Comparison of ENCODE assay signal across 12 cellular contexts in genomic region chr11:83161610-83162199, GRCh38. TPM values are rescaled to one million over a fixed set of nuclear protein-coding genes. Genes with fewer than 3 reads are reported as not detected.
A peak's percentile ranks its signal among the peaks of the same experiment; 100 is the strongest.
DNase-seq lines count a peak whose midpoint lies in the region; ATAC-seq, FAIRE-seq and TF ChIP-seq lines count a peak whose summit lies in the region.
"Had no signal": no experiment of that assay in that cellular context is flagged by ENCODE, and none has a peak within 500 bp of the region (broad histone marks: within the 10 kb centered on the region; RNA-seq: fewer than 3 reads in every experiment).

No MANE protein-coding gene starts in this region.

- H3K4me3 Mint-ChIP-seq in T-helper 1 cell treated with Interleukin-12 subunit alpha and Interleukin-12 subunit beta and Interleukin-4 antibody, amounts not matched to agents 30 μg/mL and 1 μg/mL, for 36 hours: peak overlapping the region; percentile 64

- peaks cover 54% of the 10 kb centered on the region for H4K20me1 ChIP-seq in SU-DHL-6 (ENCODE audit: low read depth, low read length)
- peaks cover 13% of the 10 kb centered on the region for H4K20me1 ChIP-seq in endothelial cell of umbilical vein (replicated peaks; ENCODE audit: control insufficient read depth, extremely low read depth, insufficient read depth, low read length)

- peak overlapping the region; percentile 67 for H3K27ac Mint-ChIP-seq in T-helper 1 cell treated with Interleukin-12 subunit alpha and Interleukin-12 subunit beta and Interleukin-4 antibody, amounts not matched to agents 30 μg/mL and 1 μg/mL, for 36 hours

- H3K79me2 ChIP-seq in SU-DHL-6 (ENCODE audit: insufficient read depth, low read length) (peaks cover 98% of the 10 kb centered on the region), endothelial cell of umbilical vein (ENCODE audit: control insufficient read depth, insufficient read depth, low read length) (peaks cover 91% of the 10 kb centered on the region)

- peaks cover 61% of the 10 kb centered on the region for H3K36me3 Mint-ChIP-seq in T-helper 1 cell treated with Interleukin-12 subunit alpha and Interleukin-12 subunit beta and Interleukin-4 antibody, amounts not matched to agents 30 μg/mL and 1 μg/mL, for 36 hours (ENCODE audit: low read depth)

- intact Hi-C loops in endothelial cell of umbilical vein (cut with micrococcal nuclease) (no loop called here), left cardiac atrium (cut with DNase I) (loop anchor here in 1 of 2 donors (10.0 kb wide), 1 partner anchor 257 kb away; the partner anchor contains the start of genes DDIAS and PRCP)

- peak overlapping the region; percentile 92 for H3K4me2 ChIP-seq in SU-DHL-6 (ENCODE audit: low read depth, low read length, poor library complexity, severe bottlenecking)
- peak overlapping the region; percentile 100 for H3K4me2 ChIP-seq in endothelial cell of umbilical vein (ENCODE audit: insufficient read depth, low read length)
- peak overlapping the region; percentile 88 for H3K4me2 ChIP-seq in skeletal muscle satellite cell (ENCODE audit: low read length)

- H3K27me3 Mint-ChIP-seq in T-helper 1 cell treated with Interleukin-12 subunit alpha and Interleukin-12 subunit beta and Interleukin-4 antibody, amounts not matched to agents 30 μg/mL and 1 μg/mL, for 36 hours (ENCODE audit: low read depth): no peaks in the 10 kb centered on the region

- peaks cover 37% of the 10 kb centered on the region for H3F3A ChIP-seq in SU-DHL-6 (ENCODE audit: insufficient read depth)

- H3K9me3 ChIP-seq in SU-DHL-6 (ENCODE audit: insufficient read depth, low read length): no peaks in the 10 kb centered on the region
- H3K9me3 ChIP-seq in endothelial cell of umbilical vein (replicated peaks; ENCODE audit: control insufficient read depth, insufficient read depth, low read length): no peaks in the 10 kb centered on the region
- H3K9me3 ChIP-seq in skeletal muscle satellite cell (replicated peaks; ENCODE audit: low read length): no peaks in the 10 kb centered on the region
- H3K9me3 ChIP-seq: mucosa of descending colon, Peyer's patch had no signal

- CTCF ChIA-PET in endothelial cell of umbilical vein (lab: Charles Lee): interaction anchor here (2.1 kb wide), 1 partner anchor 89 kb away, joined by 11 read pairs; no protein-coding TSS in a partner anchor

- H3K27ac ChIP-seq in SU-DHL-6 (ENCODE audit: low read depth, low read length) (no peak overlapping the region; the same call in 1 of the 2 replicates), endothelial cell of umbilical vein (ENCODE audit: insufficient read depth, low read depth, low read length) (no peak overlapping the region)

- TF ChIP-seq CTCF in SU-DHL-6 (IDR thresholded peaks at IDR 0.05; ENCODE audit: insufficient read depth, low read length, poor library complexity, severe bottlenecking) (no peak), endothelial cell of umbilical vein (IDR thresholded peaks at IDR 0.05; ENCODE audit: extremely low read depth in 1 of 2, insufficient read depth in 1 of 2, low read depth in 1 of 2, low read length in 2 of 2) (no peak)

- H3K9me2 ChIP-seq in SU-DHL-6 (replicated peaks; ENCODE audit: insufficient read depth, low read length): no peaks in the 10 kb centered on the region

- H3K4me1 ChIP-seq in endothelial cell of umbilical vein (ENCODE audit: control insufficient read depth, extremely low read depth, insufficient read depth, low read length): peaks cover 32% of the 10 kb centered on the region
- H3K4me1 ChIP-seq in skeletal muscle satellite cell (ENCODE audit: control insufficient read depth, insufficient read depth, low read length): peaks cover 24% of the 10 kb centered on the region

- H2AFZ ChIP-seq in SU-DHL-6 (ENCODE audit: low read depth, low read length, severe bottlenecking): no peak overlapping the region
- H2AFZ ChIP-seq in endothelial cell of umbilical vein (ENCODE audit: low read depth, low read length): no peak overlapping the region

- DNase-seq in T-helper 1 cell: no peak
- DNase-seq in endothelial cell of umbilical vein (ENCODE audit: low read depth, low spot score): no peak
- no peak for DNase-seq in left cardiac atrium
- DNase-seq: activated CD4-positive, alpha-beta T cell treated with anti-CD3 and anti-CD28 coated beads for 4 hours; mucosa of descending colon; Peyer's patch; stimulated activated CD4-positive, alpha-beta T cell treated with anti-CD3 and anti-CD28 coated beads, Interleukin-4, amount 100 ng/mL, for 1 hour had no signal

- POLR2A ChIA-PET in endothelial cell of umbilical vein (lab: Charles Lee): no interaction called here

- H3K9me1 ChIP-seq in endothelial cell of umbilical vein (replicated peaks; ENCODE audit: control insufficient read depth, extremely low read depth, insufficient read depth, low read length): no peaks in the 10 kb centered on the region

- no peak for TF ChIP-seq POLR2A in endothelial cell of umbilical vein (IDR thresholded peaks at IDR 0.05; ENCODE audit: low read depth, low read length)

- BruUV-seq in endothelial cell of umbilical vein (replicated peaks; lab: Mats Ljungman, UMichigan): no TSS peak

- FAIRE-seq in endothelial cell of umbilical vein (lab: Jason Lieb, UNC): no peak

- H3K27me3 ChIP-seq in SU-DHL-6 (ENCODE audit: low read length) (no peaks in the 10 kb centered on the region), endothelial cell of umbilical vein (ENCODE audit: control insufficient read depth in 2 of 2, insufficient read depth in 2 of 2, low read length in 2 of 2) (no peaks in the 10 kb centered on the region), skeletal muscle satellite cell (ENCODE audit: control insufficient read depth, insufficient read depth, low read length) (no peaks in the 10 kb centered on the region)
- H3K27me3 ChIP-seq: Peyer's patch had no signal

- no peaks in the 10 kb centered on the region for H3K9me3 Mint-ChIP-seq in T-helper 1 cell treated with Interleukin-12 subunit alpha and Interleukin-12 subunit beta and Interleukin-4 antibody, amounts not matched to agents 30 μg/mL and 1 μg/mL, for 36 hours

- H3K9ac ChIP-seq in SU-DHL-6 (ENCODE audit: low read length) (0 out of 2 replicates have a peak overlapping the region, but pooled peaks have one; percentile 1), endothelial cell of umbilical vein (replicated peaks; ENCODE audit: extremely low read depth, insufficient read depth, low read length) (no peak overlapping the region), skeletal muscle satellite cell (ENCODE audit: low read depth, low read length) (peak overlapping the region; percentile 99)

- dilution Hi-C loops in endothelial cell of umbilical vein (cut with MboI; ENCODE audit: extremely low pct_ligation_motif_present, low sequenced_read_pairs): no loop called here

- H3K4me1 Mint-ChIP-seq in T-helper 1 cell treated with Interleukin-12 subunit alpha and Interleukin-12 subunit beta and Interleukin-4 antibody, amounts not matched to agents 30 μg/mL and 1 μg/mL, for 36 hours (ENCODE audit: low read depth): peaks cover 42% of the 10 kb centered on the region

- H3K4me3 ChIP-seq in SU-DHL-6 (ENCODE audit: insufficient read depth, low read length, poor library complexity, severe bottlenecking) (no peak overlapping the region), endothelial cell of umbilical vein (replicated peaks in 1 of 3; ENCODE audit: insufficient read depth in 1 of 3, low read depth in 1 of 3, low read length in 3 of 3) (no peak overlapping the region), skeletal muscle satellite cell (ENCODE audit: low read length) (no peak overlapping the region)
- H3K4me3 ChIP-seq: mucosa of descending colon had no signal

- H3K36me3 ChIP-seq in SU-DHL-6 (ENCODE audit: low read length) (peaks cover 73% of the 10 kb centered on the region), endothelial cell of umbilical vein (ENCODE audit: control insufficient read depth in 2 of 2, extremely low read depth in 1 of 2, insufficient read depth in 2 of 2, low read length in 2 of 2) (peaks cover 9 to 27% of the 10 kb centered on the region in 2 experiments), skeletal muscle satellite cell (ENCODE audit: insufficient read depth, low read length) (peaks cover 57% of the 10 kb centered on the region)

- ATAC-seq in left cardiac atrium (no peak), HG02870 (IDR thresholded peaks at IDR 0.05; ENCODE audit: unreplicated experiment) (no peak), GM19324 (IDR thresholded peaks at IDR 0.05; ENCODE audit: low FRiP score, unreplicated experiment) (no peak)
- ATAC-seq: mucosa of descending colon had no signal

TF ChIP-seq in endothelial cell of umbilical vein, 7 proteins besides CTCF, POLR2A, EP300 and RAD21:
- no peak for TF ChIP-seq GATA2 (IDR thresholded peaks at IDR 0.05; ENCODE audit: insufficient read depth, insufficient read length, low read depth, low read length)

RNA-seq across cellular contexts. Expression of gene PCF11, which starts 4.8 kb away (rescaled TPM):
- total RNA-seq in endothelial cell of umbilical vein (51.2 and 53.5 TPM in 2 replicates), left cardiac atrium (10 to 100 TPM; 30.9 to 36.1 TPM)
- polyA plus RNA-seq in endothelial cell of umbilical vein: 25.6 and 38.0 TPM in 2 replicates
- 21.7 and 24.5 TPM in 2 replicates for polyA plus RNA-seq in endothelial cell of umbilical vein (2011; cell fraction: cytosol; rRNA removed)
- polyA plus RNA-seq in endothelial cell of umbilical vein (2011; cell fraction: nucleus; rRNA removed): 110 and 198 TPM in 2 replicates
- 22.5 and 26.8 TPM in 2 replicates for polyA plus RNA-seq in endothelial cell of umbilical vein (2012)
- polyA minus RNA-seq in endothelial cell of umbilical vein: 35.7 and 43.9 TPM in 2 replicates
- polyA minus RNA-seq in endothelial cell of umbilical vein (2011; cell fraction: cytosol; rRNA and poly(A)+ RNA removed): 18.8 TPM
- 123 and 145 TPM in 2 replicates for polyA minus RNA-seq in endothelial cell of umbilical vein (2011; cell fraction: nucleus; rRNA and poly(A)+ RNA removed)
- 25.8 and 30.2 TPM in 2 replicates for total RNA-seq in skeletal muscle satellite cell (2012; rRNA removed)

RNA-seq across cellular contexts. Expression of gene ANKRD42, which starts 31.8 kb away (rescaled TPM):
- total RNA-seq in endothelial cell of umbilical vein (6.6 and 7.6 TPM in 2 replicates), left cardiac atrium (1 to 10 TPM; 5.0 to 7.0 TPM)
- 2.5 and 3.3 TPM in 2 replicates for polyA plus RNA-seq in endothelial cell of umbilical vein
- 3.2 and 3.3 TPM in 2 replicates for polyA plus RNA-seq in endothelial cell of umbilical vein (2011; cell fraction: cytosol; rRNA removed)
- polyA plus RNA-seq in endothelial cell of umbilical vein (2011; cell fraction: nucleus; rRNA removed): 3.5 and 5.6 TPM in 2 replicates
- 7.1 TPM in 2 replicates for polyA plus RNA-seq in endothelial cell of umbilical vein (2012)
- polyA minus RNA-seq in endothelial cell of umbilical vein: 6.1 and 7.3 TPM in 2 replicates
- polyA minus RNA-seq in endothelial cell of umbilical vein (2011; cell fraction: cytosol; rRNA and poly(A)+ RNA removed): 4.0 TPM
- polyA minus RNA-seq in endothelial cell of umbilical vein (2011; cell fraction: nucleus; rRNA and poly(A)+ RNA removed): 4.4 and 6.6 TPM in 2 replicates
- 4.8 and 5.0 TPM in 2 replicates for total RNA-seq in skeletal muscle satellite cell (2012; rRNA removed)
